ENCODE assay signal across 13 cellular contexts in the genomic region with DNA sequence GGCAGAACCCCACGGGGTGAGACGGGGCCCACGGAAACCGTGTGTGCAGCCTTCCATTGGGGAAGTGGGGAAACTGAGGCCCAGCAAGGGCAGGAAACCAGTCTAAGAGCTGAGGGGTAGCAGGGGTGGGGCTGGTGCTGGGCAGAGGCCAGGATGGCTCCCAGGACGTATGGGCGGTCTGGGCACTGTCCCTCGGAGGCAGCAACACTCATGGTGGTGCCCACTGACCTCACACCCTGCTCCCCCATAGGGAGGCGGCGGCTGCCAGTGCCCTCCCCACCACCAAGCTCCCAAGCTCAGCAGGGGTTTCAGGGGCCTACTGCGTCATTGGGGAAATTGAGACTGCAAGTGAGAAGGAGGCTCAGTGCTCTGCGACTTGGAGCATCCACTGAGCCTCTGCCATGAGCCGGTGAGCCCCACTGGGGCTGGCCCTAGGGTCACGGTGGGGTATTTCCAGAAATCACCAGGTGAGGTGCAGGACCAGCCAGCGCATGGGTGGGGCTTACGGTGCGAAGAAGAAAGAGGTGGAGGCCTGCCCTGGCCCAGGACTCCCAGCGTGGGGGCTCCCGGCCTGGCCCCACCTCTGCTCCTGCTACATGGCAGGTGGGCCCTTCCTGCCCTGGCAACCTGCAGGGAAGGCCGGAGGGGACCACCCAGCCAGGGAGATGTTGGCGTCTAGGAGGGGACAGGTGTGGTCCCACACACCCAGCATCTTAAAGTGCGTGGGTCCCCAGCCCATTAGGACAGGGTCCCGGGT. TPM values are rescaled to one million over a fixed set of nuclear protein-coding genes. Genes with fewer than 3 reads are reported as not detected.
A peak's percentile ranks its signal among the peaks of the same experiment; 100 is the strongest.
DNase-seq lines count a peak whose midpoint lies in the region; ATAC-seq and TF ChIP-seq lines count a peak whose summit lies in the region.
"Had no signal": no experiment of that assay in that cellular context is flagged by ENCODE, and none has a peak within 500 bp of the region (broad histone marks: within the 10 kb centered on the region; RNA-seq: fewer than 3 reads in every experiment).

No MANE protein-coding gene starts in this region.

- H3K27ac ChIP-seq in heart left ventricle, result no peak overlapping the region
- peak overlapping the region in 2 of 3 donors; percentile 83 to 97 for H3K27ac ChIP-seq in thyroid gland
- H3K27ac ChIP-seq in RWPE1, result no peak overlapping the region
- H3K27ac ChIP-seq: A549 had no signal

- no peak for ATAC-seq in heart left ventricle
- no peak for ATAC-seq in left cardiac atrium
- ATAC-seq in central memory CD8-positive, alpha-beta T cell (replicated peaks; ENCODE audit: extremely low read depth, poor library complexity, severe bottlenecking), result no peak
- ATAC-seq: A549, GM12878 had no signal

- POLR2A ChIA-PET in RWPE1 (lab: Yijun Ruan, JAX; ENCODE audit: low non-redundant PET), result no interaction called here

- 87 to 96% (median 96%) methylated on average over 17 to 22 of the region's 22 CpGs for WGBS in heart left ventricle, 4 donors
- 85 to 89% methylated on average over 15 to 19 of the region's 22 CpGs for WGBS in thyroid gland, 2 donors

- DNase-seq in heart left ventricle (peak in 3 of 5 donors; percentile 20 to 55 (median 24)), left cardiac atrium (no peak), nephron progenitor cell (no peak), thyroid gland (no peak), kidney tubule cell (ENCODE audit: low spot score) (no peak), RWPE1 (ENCODE audit: low spot score) (no peak)
- no peak for DNase-seq in central memory CD8-positive, alpha-beta T cell (ENCODE audit: low spot score in 2 of 2)
- DNase-seq: Calu3, NCI-H1436, NCI-H2029 treated with DMSO at 0.1 percent for 48 hours had no signal

- H3K4me1 ChIP-seq in heart left ventricle (no peaks in the 10 kb centered on the region), thyroid gland (peaks cover 9 to 14% of the 10 kb centered on the region in 2 donors)
- H3K4me1 ChIP-seq: A549 had no signal

- H3K36me3 Mint-ChIP-seq in central memory CD8-positive, alpha-beta T cell (ENCODE audit: insufficient read depth), result peaks cover 4% of the 10 kb centered on the region
- no peaks in the 10 kb centered on the region for H3K36me3 Mint-ChIP-seq in nephron progenitor cell (ENCODE audit: low read depth)

- no peaks in the 10 kb centered on the region for H3K27me3 Mint-ChIP-seq in central memory CD8-positive, alpha-beta T cell
- H3K27me3 Mint-ChIP-seq in nephron progenitor cell (ENCODE audit: low read depth, poor library complexity), result no peaks in the 10 kb centered on the region

- CTCF ChIA-PET in RWPE1 (lab: Yijun Ruan, JAX), result interaction anchor here (0.6 kb wide), 1 partner anchor 33 kb away, joined by 4 read pairs; no protein-coding TSS in a partner anchor

- TF ChIP-seq POLR2A in heart left ventricle (IDR thresholded peaks at IDR 0.05), result no peak
- TF ChIP-seq POLR2A in thyroid gland (IDR thresholded peaks at IDR 0.05), result no peak

- peak overlapping the region; percentile 83 for H3K27ac Mint-ChIP-seq in central memory CD8-positive, alpha-beta T cell (ENCODE audit: low read depth)
- peak overlapping the region; percentile 85 for H3K27ac Mint-ChIP-seq in nephron progenitor cell

- peaks cover 5% of the 10 kb centered on the region for H3K4me1 Mint-ChIP-seq in central memory CD8-positive, alpha-beta T cell
- H3K4me1 Mint-ChIP-seq in nephron progenitor cell, result peaks cover 4% of the 10 kb centered on the region

- H3K4me3 ChIP-seq in heart left ventricle (no peak overlapping the region), thyroid gland (replicated peaks in 1 of 3) (no peak overlapping the region)
- H3K4me3 ChIP-seq: A549, GM12878 had no signal

- TF ChIP-seq CTCF in heart left ventricle (IDR thresholded peaks at IDR 0.05) (no peak), nephron progenitor cell (IDR thresholded peaks at IDR 0.05) (no peak), thyroid gland (IDR thresholded peaks at IDR 0.05) (no peak), RWPE1 (conservative IDR thresholded peaks at IDR 0.05; ENCODE audit: low read depth) (no peak)

- H3K9me3 Mint-ChIP-seq in central memory CD8-positive, alpha-beta T cell, result no peaks in the 10 kb centered on the region
- no peaks in the 10 kb centered on the region for H3K9me3 Mint-ChIP-seq in nephron progenitor cell

- no peak overlapping the region for H3K4me3 Mint-ChIP-seq in central memory CD8-positive, alpha-beta T cell
- no peak overlapping the region for H3K4me3 Mint-ChIP-seq in nephron progenitor cell

- H3K36me3 ChIP-seq in heart left ventricle (no peaks in the 10 kb centered on the region), thyroid gland (no peaks in the 10 kb centered on the region)

- H3K9me3 ChIP-seq in heart left ventricle (no peaks in the 10 kb centered on the region), thyroid gland (no peaks in the 10 kb centered on the region)
- H3K9me3 ChIP-seq: A549 had no signal

- intact Hi-C loops in heart left ventricle (cut with DNase I) (no loop called here), left cardiac atrium (cut with DNase I) (no loop called here), thyroid gland (cut with DNase I) (no loop called here)

- H3K27me3 ChIP-seq in heart left ventricle, result no peaks in the 10 kb centered on the region
- H3K27me3 ChIP-seq in thyroid gland, result no peaks in the 10 kb centered on the region

RNA-seq across cellular contexts. Expression of gene MSANTD1, which starts 0.9 kb away (rescaled TPM):
- total RNA-seq in heart left ventricle (under 1 TPM in 7 of 9 donors, not detected in 2; 0.30 to 0.93 (median 0.45) TPM), left cardiac atrium (under 1 TPM; 0.41 to 0.42 TPM), thyroid gland (1 to 10 TPM; 2.0 to 4.9 (median 2.4) TPM)
- under 1 TPM; 0.33 to 0.34 TPM for polyA plus RNA-seq in heart left ventricle
- total RNA-seq: HT1080 had no signal

RNA-seq across cellular contexts. Expression of gene RGS12, which starts 43.0 kb away (rescaled TPM):
- total RNA-seq in heart left ventricle, result 10 to 100 TPM in 8 of 9 donors, 1 to 10 TPM in 1; 8.4 to 18.4 (median 14.6) TPM
- polyA plus RNA-seq in heart left ventricle, result 10 to 100 TPM; 11.7 to 12.7 TPM
- 10 to 100 TPM; 13.3 to 16.6 TPM for total RNA-seq in left cardiac atrium
- 10 to 100 TPM; 14.6 to 25.1 (median 20.9) TPM for total RNA-seq in thyroid gland

Comparison
In these comparisons a context has a peak if more than half of its experiments do, and no peak if none do; other contexts are left out.
1. DNase-seq: peak in heart left ventricle (3 of 5); none in left cardiac atrium (single experiment), central memory CD8-positive, alpha-beta T cell (0 of 2), nephron progenitor cell (single experiment), thyroid gland (0 of 2), kidney tubule cell (single experiment) and RWPE1 (single experiment).
2. H3K27ac ChIP-seq: peak in thyroid gland (2 of 3); none in heart left ventricle (0 of 12) and RWPE1 (single experiment).